In the genomic region with DNA sequence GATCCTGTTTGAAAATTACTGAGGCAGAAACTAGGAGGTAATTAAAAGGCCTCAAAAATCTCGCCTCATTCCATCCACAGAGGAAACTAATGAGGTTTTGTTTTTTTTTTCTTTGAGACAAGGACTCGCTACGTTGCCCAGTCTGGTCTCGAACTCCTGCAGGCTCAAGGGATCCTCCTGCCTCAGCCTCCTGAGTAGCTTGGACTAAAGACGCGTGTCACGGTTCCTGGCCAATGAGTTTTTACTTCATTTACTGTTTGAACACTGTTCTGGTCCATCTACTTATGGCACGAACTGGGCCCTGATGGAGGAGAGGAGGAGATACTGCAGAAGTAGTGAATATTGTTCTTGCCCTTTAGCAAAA, we compare ENCODE assay signal across 8 cellular contexts. TPM values are rescaled to one million over a fixed set of nuclear protein-coding genes. Genes with fewer than 3 reads are reported as not detected.
DNase-seq lines count a peak whose midpoint lies in the region; ATAC-seq and TF ChIP-seq lines count a peak whose summit lies in the region.

No MANE protein-coding gene starts in this region.

- H3K4me1 Mint-ChIP-seq in IgD-negative memory B cell: peaks cover 30 to 33% (median 31%) of the 10 kb centered on the region in 3 donors
- peaks cover 36% of the 10 kb centered on the region for H3K4me1 Mint-ChIP-seq in chondrocyte (ENCODE audit: low read depth)
- H3K4me1 Mint-ChIP-seq in naive B cell: peaks cover 30 to 47% (median 35%) of the 10 kb centered on the region in 3 donors

- intact Hi-C loops in head of caudate nucleus (cut with DNase I): loop anchor here (10.0 kb wide), 1 partner anchor 69 kb away; a partner anchor contains a TSS

- peak overlapping the region; percentile 93 to 98 (median 94) for H3K4me3 Mint-ChIP-seq in IgD-negative memory B cell
- H3K4me3 Mint-ChIP-seq in chondrocyte (ENCODE audit: unreplicated experiment): peak overlapping the region; percentile 79
- H3K4me3 Mint-ChIP-seq in naive B cell: peak overlapping the region; percentile 86 to 99 (median 91)

- H3K9me3 Mint-ChIP-seq in IgD-negative memory B cell: no peaks in the 10 kb centered on the region
- no peaks in the 10 kb centered on the region for H3K9me3 Mint-ChIP-seq in chondrocyte (ENCODE audit: low read depth)
- no peaks in the 10 kb centered on the region for H3K9me3 Mint-ChIP-seq in naive B cell

- H3K27ac Mint-ChIP-seq in IgD-negative memory B cell: peak overlapping the region; percentile 93 to 99 (median 98)
- H3K27ac Mint-ChIP-seq in chondrocyte (ENCODE audit: unreplicated experiment): peak overlapping the region; percentile 88
- peak overlapping the region; percentile 90 to 98 (median 97) for H3K27ac Mint-ChIP-seq in naive B cell

- H3K4me3 ChIP-seq in AG09309 (ENCODE audit: control insufficient read depth, low read depth, low read length): peak overlapping the region; percentile 52

- ATAC-seq in naive B cell (ENCODE audit: low read depth in 2 of 2): no peak

- H3K27me3 Mint-ChIP-seq in IgD-negative memory B cell: no peaks in the 10 kb centered on the region
- H3K27me3 Mint-ChIP-seq in chondrocyte (ENCODE audit: low read depth): no peaks in the 10 kb centered on the region
- H3K27me3 Mint-ChIP-seq in naive B cell: no peaks in the 10 kb centered on the region

- TF ChIP-seq CTCF in AG09309 (IDR thresholded peaks at IDR 0.05; ENCODE audit: control insufficient read depth, insufficient read depth, low read depth, low read length, missing control alignments) (no peak), chondrocyte (IDR thresholded peaks at IDR 0.05) (no peak)

- H3K36me3 Mint-ChIP-seq in IgD-negative memory B cell: no peaks in the 10 kb centered on the region
- peaks cover 16% of the 10 kb centered on the region for H3K36me3 Mint-ChIP-seq in chondrocyte (ENCODE audit: low read depth)
- peaks cover 1 to 14% of the 10 kb centered on the region in 2 donors for H3K36me3 Mint-ChIP-seq in naive B cell

- DNase-seq in AG09309 (ENCODE audit: low read depth) (no peak), chondrocyte (ENCODE audit: low spot score) (no peak), naive B cell (no peak), COLO829 (ENCODE audit: low spot score) (no peak), head of caudate nucleus (no peak), AML-193 (lab: John Stamatoyannopoulos, UW) (no peak), NCI-H1694 (lab: John Stamatoyannopoulos, UW) (no peak)

RNA-seq across cellular contexts. Expression of a gene that starts 0.6 kb away (rescaled TPM):
- polyA plus RNA-seq in IgD-negative memory B cell: 41.4 TPM
- total RNA-seq in chondrocyte: 112 to 158 TPM (median 114 TPM) in 3 replicates
- 10 to 100 TPM; 15.0 to 57.5 (median 40.8) TPM for polyA plus RNA-seq in naive B cell (ENCODE audit: low read depth in 6 of 6)

RNA-seq across cellular contexts. Expression of a gene that starts 16.1 kb away (rescaled TPM):
- polyA plus RNA-seq in IgD-negative memory B cell: 59.5 TPM
- total RNA-seq in chondrocyte: 53.6 to 58.2 TPM (median 57.8 TPM) in 3 replicates
- polyA plus RNA-seq in naive B cell (ENCODE audit: low read depth in 6 of 6): 10 to 100 TPM; 46.0 to 76.5 (median 61.7) TPM

RNA-seq across cellular contexts. Expression of a gene that starts 16.4 kb away (rescaled TPM):
- 14.2 TPM for polyA plus RNA-seq in IgD-negative memory B cell
- total RNA-seq in chondrocyte: 63.5 to 81.5 TPM (median 63.9 TPM) in 3 replicates
- polyA plus RNA-seq in naive B cell (ENCODE audit: low read depth in 6 of 6): 10 to 100 TPM in 1 of 6 donors, 1 to 10 TPM in 5; 4.6 to 19.5 (median 7.4) TPM

RNA-seq across cellular contexts. Expression of a gene that starts 31.6 kb away (rescaled TPM):
- polyA plus RNA-seq in IgD-negative memory B cell (0.11 TPM), naive B cell (ENCODE audit: low read depth in 6 of 6) (under 1 TPM in 2 of 6 donors, not detected in 4; 0.09 to 0.20 TPM)
- 4.7 to 9.0 TPM (median 6.4 TPM) in 3 replicates for total RNA-seq in chondrocyte

RNA-seq across cellular contexts. Expression of a gene that starts 46.7 kb away (rescaled TPM):
- 2.2 TPM for polyA plus RNA-seq in IgD-negative memory B cell
- total RNA-seq in chondrocyte: 10.3 to 20.3 TPM (median 12.9 TPM) in 3 replicates
- 1 to 10 TPM in 1 of 6 donors, under 1 TPM in 4, not detected in 1; 0.26 to 1.1 (median 0.62) TPM for polyA plus RNA-seq in naive B cell (ENCODE audit: low read depth in 6 of 6)
